Comparison of ENCODE assay signal across 8 cellular contexts in the genomic region with DNA sequence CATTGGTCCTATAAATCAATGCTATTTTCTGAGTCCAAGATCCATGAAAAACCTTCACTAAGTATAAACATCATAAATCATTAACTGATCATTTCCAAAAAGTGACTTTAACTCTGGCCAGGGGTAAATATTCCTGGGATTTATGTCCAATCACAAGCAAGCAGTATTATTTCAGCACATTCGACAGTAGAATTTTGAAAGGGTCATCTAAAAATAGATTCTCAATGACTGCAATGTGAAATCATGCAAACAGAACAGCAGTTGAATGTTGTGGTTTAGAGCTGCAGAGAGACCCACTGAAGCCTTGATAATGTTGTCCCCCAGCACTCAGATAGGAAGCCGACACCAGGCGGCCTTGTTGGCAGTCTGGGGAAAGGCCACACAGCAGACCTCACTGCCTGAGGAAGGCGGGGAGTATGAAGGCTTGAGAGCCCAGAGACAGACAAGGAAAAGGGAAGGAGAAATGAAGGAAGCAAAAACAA. TPM values are rescaled to one million over a fixed set of nuclear protein-coding genes. Genes with fewer than 3 reads are reported as not detected.
A peak's percentile ranks its signal among the peaks of the same experiment; 100 is the strongest.
DNase-seq lines count a peak whose midpoint lies in the region; ATAC-seq and TF ChIP-seq lines count a peak whose summit lies in the region.

No MANE protein-coding gene starts in this region.

- no peaks in the 10 kb centered on the region for H3K36me3 ChIP-seq in aorta (ENCODE audit: control insufficient read depth in 1 of 2, insufficient read depth in 2 of 2, low read length in 1 of 2)

- DNase-seq in Right ventricle myocardium inferior (ENCODE audit: missing footprints) (no peak), cardiac septum (ENCODE audit: low spot score) (no peak), choroid plexus epithelial cell (ENCODE audit: low read depth) (peak; percentile 84), midbrain (lab: John Stamatoyannopoulos, UW) (peak; percentile 4), aorta (no peak), occipital lobe (lab: John Stamatoyannopoulos, UW) (no peak), NCI-H748 treated with DMSO at 0.1 percent for 48 hours (lab: John Stamatoyannopoulos, UW) (no peak)
- DNase-seq in effector CD4-positive, alpha-beta T cell = no peak

- WGBS in aorta, 2 donors = 2 to 3% methylated on average over 4 of the region's 4 CpGs

- H3K4me3 ChIP-seq in choroid plexus epithelial cell (ENCODE audit: low read depth, low read length) = no peak overlapping the region
- no peak overlapping the region for H3K4me3 ChIP-seq in aorta (ENCODE audit: low read length in 2 of 2)

- intact Hi-C loops in Right ventricle myocardium inferior (cut with DNase I) = no loop called here
- intact Hi-C loops in cardiac septum (cut with DNase I) = no loop called here
- intact Hi-C loops in aorta (cut with DNase I) = loop anchor here (5.0 to 10.0 kb wide), 2 partner anchors 88 to 89 kb away; no protein-coding TSS in a partner anchor

- TF ChIP-seq CTCF in choroid plexus epithelial cell (conservative IDR thresholded peaks at IDR 0.05; ENCODE audit: low read depth, low read length) = no peak

- H3K4me1 ChIP-seq in aorta (ENCODE audit: control insufficient read depth in 1 of 2, insufficient read depth in 2 of 2, low read length in 2 of 2) = peaks cover 0 to 3% of the 10 kb centered on the region in 2 donors

- ATAC-seq in Right ventricle myocardium inferior (peak; percentile 82), aorta (ENCODE audit: low FRiP score) (peak; percentile 62)

- H3K9me3 ChIP-seq in aorta (ENCODE audit: control insufficient read depth, low read length) = no peaks in the 10 kb centered on the region

- H3K27ac ChIP-seq in aorta (ENCODE audit: low read depth in 1 of 2, low read length in 2 of 2) = peak overlapping the region; percentile 73 to 77

- no peaks in the 10 kb centered on the region for H3K27me3 ChIP-seq in aorta (ENCODE audit: control insufficient read depth in 1 of 2, insufficient read depth in 2 of 2, low read length in 1 of 2)

RNA-seq across cellular contexts. Expression of gene FAM107B, which starts 38.1 kb away (rescaled TPM):
- total RNA-seq in Right ventricle myocardium inferior = 4.2 TPM
- 8.6 TPM for total RNA-seq in cardiac septum
- total RNA-seq in aorta = 10 to 100 TPM; 31.4 to 34.8 TPM
- 10 to 100 TPM; 16.6 to 58.5 TPM for polyA plus RNA-seq in aorta
- total RNA-seq in occipital lobe = 82.8 TPM

Comparison
In these comparisons a context has a peak if more than half of its experiments do, and no peak if none do; other contexts are left out.
1. DNase-seq: peak in choroid plexus epithelial cell (single experiment) and midbrain (single experiment); none in Right ventricle myocardium inferior (single experiment), cardiac septum (single experiment), aorta (0 of 2), occipital lobe (single experiment), effector CD4-positive, alpha-beta T cell (single experiment) and NCI-H748 treated with DMSO at 0.1 percent for 48 hours (single experiment).
2. intact Hi-C loops: an anchor here in aorta (5.0 to 10.0 kb wide); none called in Right ventricle myocardium inferior and cardiac septum.